In the genomic region with DNA sequence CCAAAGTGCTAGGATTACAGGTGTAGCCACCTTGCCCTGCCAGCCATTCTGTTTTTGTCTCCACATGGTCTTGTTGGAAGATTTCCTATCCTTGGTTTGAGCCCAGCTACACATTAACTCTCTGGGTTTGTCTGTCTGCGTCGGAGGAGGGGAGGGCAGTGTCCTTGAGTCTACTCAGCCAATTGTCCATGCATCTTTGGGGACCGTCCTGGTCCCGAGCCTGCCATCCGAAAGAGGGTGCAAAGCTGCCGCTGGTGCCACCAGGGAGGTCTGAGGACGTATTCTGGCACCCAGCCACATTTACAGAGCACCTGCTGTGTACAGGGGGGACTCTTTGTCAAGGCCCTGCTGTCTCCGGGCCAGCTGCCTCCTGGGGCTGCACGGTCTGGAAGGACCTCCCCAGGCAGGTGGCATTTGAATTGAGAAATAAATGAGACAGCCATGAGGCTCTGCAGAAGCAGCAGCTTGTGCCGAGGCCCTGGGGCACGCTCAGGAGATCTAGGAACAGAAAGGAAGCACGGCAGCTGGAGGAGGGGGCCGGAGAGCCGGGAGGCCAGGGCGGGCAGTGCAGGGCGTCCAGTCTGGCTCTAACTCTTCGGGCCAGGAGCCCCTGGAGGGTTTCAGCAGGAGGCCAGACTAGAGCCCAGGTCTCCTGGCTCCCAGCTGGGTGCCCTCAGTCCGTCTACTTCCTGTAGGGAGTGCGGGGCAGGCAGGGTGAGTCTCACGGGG, we compare ENCODE assay signal across 1 cellular context.
TF ChIP-seq lines count a peak whose summit lies in the region.

No MANE protein-coding gene starts in this region.

TF ChIP-seq in HepG2, 621 proteins besides CTCF, POLR2A, EP300 and RAD21 (continued from another document):
- no peak; the same call in 1 of the 2 replicates for TF ChIP-seq NFAT5 (CRISPR knock-in tag; IDR thresholded peaks at IDR 0.05)
- TF ChIP-seq, protein P1, sequence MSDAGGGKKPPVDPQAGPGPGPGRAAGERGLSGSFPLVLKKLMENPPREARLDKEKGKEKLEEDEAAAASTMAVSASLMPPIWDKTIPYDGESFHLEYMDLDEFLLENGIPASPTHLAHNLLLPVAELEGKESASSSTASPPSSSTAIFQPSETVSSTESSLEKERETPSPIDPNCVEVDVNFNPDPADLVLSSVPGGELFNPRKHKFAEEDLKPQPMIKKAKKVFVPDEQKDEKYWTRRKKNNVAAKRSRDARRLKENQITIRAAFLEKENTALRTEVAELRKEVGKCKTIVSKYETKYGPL (CRISPR knock-in tag; IDR thresholded peaks at IDR 0.05), result no peak
- TF ChIP-seq ONECUT2 (CRISPR knock-in tag; IDR thresholded peaks at IDR 0.05), result no peak
- TF ChIP-seq, protein P2, sequence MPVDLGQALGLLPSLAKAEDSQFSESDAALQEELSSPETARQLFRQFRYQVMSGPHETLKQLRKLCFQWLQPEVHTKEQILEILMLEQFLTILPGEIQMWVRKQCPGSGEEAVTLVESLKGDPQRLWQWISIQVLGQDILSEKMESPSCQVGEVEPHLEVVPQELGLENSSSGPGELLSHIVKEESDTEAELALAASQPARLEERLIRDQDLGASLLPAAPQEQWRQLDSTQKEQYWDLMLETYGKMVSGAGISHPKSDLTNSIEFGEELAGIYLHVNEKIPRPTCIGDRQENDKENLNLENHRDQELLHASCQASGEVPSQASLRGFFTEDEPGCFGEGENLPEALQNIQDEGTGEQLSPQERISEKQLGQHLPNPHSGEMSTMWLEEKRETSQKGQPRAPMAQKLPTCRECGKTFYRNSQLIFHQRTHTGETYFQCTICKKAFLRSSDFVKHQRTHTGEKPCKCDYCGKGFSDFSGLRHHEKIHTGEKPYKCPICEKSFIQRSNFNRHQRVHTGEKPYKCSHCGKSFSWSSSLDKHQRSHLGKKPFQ (CRISPR knock-in tag; IDR thresholded peaks at IDR 0.05; ENCODE audit: insufficient replicate concordance), result no peak
- no peak for TF ChIP-seq PAF1 (CRISPR knock-in tag; IDR thresholded peaks at IDR 0.05)
- TF ChIP-seq SKI (IDR thresholded peaks at IDR 0.05; ENCODE audit: partially characterized antibody), result peak; percentile 24
- no peak for TF ChIP-seq EED (CRISPR knock-in tag; IDR thresholded peaks at IDR 0.05)
- no peak for TF ChIP-seq ZNF432 (CRISPR knock-in tag; IDR thresholded peaks at IDR 0.05; ENCODE audit: borderline replicate concordance)
- TF ChIP-seq ZNF83 (CRISPR knock-in tag; IDR thresholded peaks at IDR 0.05; ENCODE audit: borderline replicate concordance), result no peak
- TF ChIP-seq ZNF607 (CRISPR knock-in tag; IDR thresholded peaks at IDR 0.05; ENCODE audit: borderline replicate concordance), result no peak
- no peak for TF ChIP-seq CEBPG (CRISPR knock-in tag; IDR thresholded peaks at IDR 0.05)
- TF ChIP-seq AKNA (CRISPR knock-in tag; IDR thresholded peaks at IDR 0.05; ENCODE audit: borderline replicate concordance), result no peak
- TF ChIP-seq MTA1 (CRISPR knock-in tag; IDR thresholded peaks at IDR 0.05; ENCODE audit: borderline replicate concordance), result no peak
- TF ChIP-seq, protein P3, sequence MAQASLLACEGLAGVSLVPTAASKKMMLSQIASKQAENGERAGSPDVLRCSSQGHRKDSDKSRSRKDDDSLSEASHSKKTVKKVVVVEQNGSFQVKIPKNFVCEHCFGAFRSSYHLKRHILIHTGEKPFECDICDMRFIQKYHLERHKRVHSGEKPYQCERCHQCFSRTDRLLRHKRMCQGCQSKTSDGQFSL (CRISPR knock-in tag; IDR thresholded peaks at IDR 0.05), result no peak
- TF ChIP-seq MED1 (CRISPR knock-in tag; IDR thresholded peaks at IDR 0.05), result no peak
- no peak for TF ChIP-seq ZNF549 (CRISPR knock-in tag; IDR thresholded peaks at IDR 0.05)
- TF ChIP-seq RXRA (CRISPR knock-in tag; IDR thresholded peaks at IDR 0.05), result peak; percentile 26
- TF ChIP-seq THRA (CRISPR knock-in tag; IDR thresholded peaks at IDR 0.05; ENCODE audit: borderline replicate concordance), result no peak
- no peak for TF ChIP-seq RBAK (CRISPR knock-in tag; IDR thresholded peaks at IDR 0.05)
- peak; percentile 72; the same call in 1 of the 2 replicates for TF ChIP-seq ZNF772 (CRISPR knock-in tag; IDR thresholded peaks at IDR 0.05)
- TF ChIP-seq STAT6 (CRISPR knock-in tag; IDR thresholded peaks at IDR 0.05; ENCODE audit: borderline replicate concordance), result no peak
- TF ChIP-seq, protein P4, sequence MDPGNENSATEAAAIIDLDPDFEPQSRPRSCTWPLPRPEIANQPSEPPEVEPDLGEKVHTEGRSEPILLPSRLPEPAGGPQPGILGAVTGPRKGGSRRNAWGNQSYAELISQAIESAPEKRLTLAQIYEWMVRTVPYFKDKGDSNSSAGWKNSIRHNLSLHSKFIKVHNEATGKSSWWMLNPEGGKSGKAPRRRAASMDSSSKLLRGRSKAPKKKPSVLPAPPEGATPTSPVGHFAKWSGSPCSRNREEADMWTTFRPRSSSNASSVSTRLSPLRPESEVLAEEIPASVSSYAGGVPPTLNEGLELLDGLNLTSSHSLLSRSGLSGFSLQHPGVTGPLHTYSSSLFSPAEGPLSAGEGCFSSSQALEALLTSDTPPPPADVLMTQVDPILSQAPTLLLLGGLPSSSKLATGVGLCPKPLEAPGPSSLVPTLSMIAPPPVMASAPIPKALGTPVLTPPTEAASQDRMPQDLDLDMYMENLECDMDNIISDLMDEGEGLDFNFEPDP (CRISPR knock-in tag; conservative IDR thresholded peaks at IDR 0.05), result no peak
- no peak for TF ChIP-seq ZNF235 (CRISPR knock-in tag; IDR thresholded peaks at IDR 0.05; ENCODE audit: borderline replicate concordance)
- TF ChIP-seq ELF4 (CRISPR knock-in tag; IDR thresholded peaks at IDR 0.05; ENCODE audit: borderline replicate concordance), result no peak
- no peak for TF ChIP-seq RFXANK (CRISPR knock-in tag; IDR thresholded peaks at IDR 0.05)
- TF ChIP-seq SP4 (CRISPR knock-in tag; IDR thresholded peaks at IDR 0.05), result no peak
- TF ChIP-seq GATAD2A (CRISPR knock-in tag; IDR thresholded peaks at IDR 0.05), result peak; percentile 32; the same call in 1 of the 2 replicates
- TF ChIP-seq XRCC5 (optimal IDR thresholded peaks at IDR 0.05; ENCODE audit: low read length), result no peak
- no peak for TF ChIP-seq ZNF777 (CRISPR knock-in tag; IDR thresholded peaks at IDR 0.05)
- TF ChIP-seq ZNF224 (CRISPR knock-in tag; IDR thresholded peaks at IDR 0.05), result no peak
- no peak for TF ChIP-seq NFE2 (CRISPR knock-in tag; IDR thresholded peaks at IDR 0.05)
- 0 out of 2 replicates have a peak, but pooled peaks have one; percentile 53 for TF ChIP-seq ZNF326 (CRISPR knock-in tag; IDR thresholded peaks at IDR 0.05; ENCODE audit: borderline replicate concordance)
- 0 out of 2 replicates have a peak, but pooled peaks have one; percentile 40 for TF ChIP-seq REPIN1 (CRISPR knock-in tag; IDR thresholded peaks at IDR 0.05; ENCODE audit: borderline replicate concordance, low read depth)
- no peak for TF ChIP-seq SMYD3 (CRISPR knock-in tag; IDR thresholded peaks at IDR 0.05)
- 0 out of 2 replicates have a peak, but pooled peaks have one; percentile 50 for TF ChIP-seq TARDBP (CRISPR knock-in tag; IDR thresholded peaks at IDR 0.05)
- no peak for TF ChIP-seq ZNF703 (CRISPR knock-in tag; IDR thresholded peaks at IDR 0.05; ENCODE audit: borderline replicate concordance)
